In the genomic region with DNA sequence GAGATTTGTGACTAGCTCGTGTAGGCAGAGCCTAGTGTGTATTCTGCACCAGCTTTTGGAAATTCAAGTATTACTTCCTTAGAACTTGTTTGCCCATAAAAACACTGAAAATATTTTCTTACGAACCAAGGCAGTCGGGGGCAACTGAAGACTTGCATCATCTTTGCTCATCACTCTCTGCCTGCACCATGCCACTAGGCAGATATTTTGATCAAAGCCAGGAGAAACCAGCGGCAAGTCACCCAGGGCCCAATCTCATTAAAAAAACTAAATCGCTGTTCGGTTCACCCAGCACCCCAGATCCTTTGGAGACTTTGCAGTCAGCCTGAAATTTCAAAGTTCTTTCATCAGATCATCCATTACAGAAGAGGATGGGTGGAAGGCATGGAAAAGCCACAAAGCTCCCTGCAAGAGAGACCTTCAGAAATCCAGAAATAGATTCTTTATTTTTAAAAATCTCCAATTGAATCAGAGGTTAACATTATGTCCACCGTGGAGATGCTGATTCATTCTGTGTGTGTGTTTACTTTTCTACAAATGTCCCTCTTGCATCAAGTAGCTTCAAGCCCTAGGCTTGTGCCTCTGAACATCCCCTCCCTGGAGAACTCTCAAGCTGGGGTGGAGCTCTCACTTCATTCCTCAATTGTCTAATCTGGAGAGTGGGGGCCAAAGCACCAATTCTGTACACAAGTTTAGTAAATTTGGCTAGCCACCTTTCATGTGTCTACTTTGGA, we compare ENCODE assay signal across 8 cellular contexts.
DNase-seq lines count a peak whose midpoint lies in the region; ATAC-seq and TF ChIP-seq lines count a peak whose summit lies in the region.

No MANE protein-coding gene starts in this region.

- H3K4me1 Mint-ChIP-seq in naive thymus-derived CD4-positive, alpha-beta T cell = peaks cover 67 to 98% (median 94%) of the 10 kb centered on the region in 7 donors
- H3K4me1 Mint-ChIP-seq in glutamatergic neuron (ENCODE audit: low read depth, unreplicated experiment) = peaks cover 9% of the 10 kb centered on the region

- H4K91ac ChIP-seq in neuronal stem cell (ENCODE audit: low read depth, low read length, poor library complexity) = no peak overlapping the region

- no peak overlapping the region for H3K14ac ChIP-seq in neuronal stem cell (ENCODE audit: low read length)

- TF ChIP-seq CTCF in Loucy (conservative IDR thresholded peaks at IDR 0.05; ENCODE audit: low read length) (no peak), breast epithelium (IDR thresholded peaks at IDR 0.05) (no peak), glutamatergic neuron (IDR thresholded peaks at IDR 0.05; ENCODE audit: partially characterized antibody, unreplicated experiment) (no peak)

- peaks cover 92% of the 10 kb centered on the region for H3K4me1 ChIP-seq in Loucy (ENCODE audit: insufficient read depth, low read length, poor library complexity, severe bottlenecking)
- H3K4me1 ChIP-seq in breast epithelium = peaks cover 0 to 7% of the 10 kb centered on the region in 2 donors
- H3K4me1 ChIP-seq in naive thymus-derived CD4-positive, alpha-beta T cell (ENCODE audit: control insufficient read depth in 2 of 2, insufficient read depth in 2 of 2, low read length in 2 of 2) = peaks cover 82 to 88% of the 10 kb centered on the region in 2 donors
- peaks cover 0 to 2% of the 10 kb centered on the region in 2 donors for H3K4me1 ChIP-seq in neuronal stem cell (ENCODE audit: control insufficient read depth in 2 of 2, insufficient read depth in 1 of 2, low read depth in 1 of 2, low read length in 2 of 2)

- H3K27me3 Mint-ChIP-seq in naive thymus-derived CD4-positive, alpha-beta T cell = no peaks in the 10 kb centered on the region
- H3K27me3 Mint-ChIP-seq in glutamatergic neuron (ENCODE audit: unreplicated experiment) = peaks cover 7% of the 10 kb centered on the region

- H3K27ac Mint-ChIP-seq in naive thymus-derived CD4-positive, alpha-beta T cell = peak overlapping the region; percentile 87 to 99 (median 97)
- no peak overlapping the region for H3K27ac Mint-ChIP-seq in glutamatergic neuron (ENCODE audit: unreplicated experiment)

- intact Hi-C loops in breast epithelium (cut with DNase I; ENCODE audit: low total_unique reads) = no loop called here
- intact Hi-C loops in naive thymus-derived CD4-positive, alpha-beta T cell (cut with micrococcal nuclease) = loop anchor here (1.0 to 10.0 kb wide), 9 partner anchors 9 to 472 kb away; no protein-coding TSS in a partner anchor

- H3K79me1 ChIP-seq in neuronal stem cell (ENCODE audit: low read depth, low read length) = no peaks in the 10 kb centered on the region

- H3K79me2 ChIP-seq in Loucy (ENCODE audit: insufficient read depth, low read length) = peaks cover 100% of the 10 kb centered on the region

- H3K23ac ChIP-seq in neuronal stem cell (ENCODE audit: low read depth, low read length, poor library complexity) = no peak overlapping the region

- H2BK120ac ChIP-seq in neuronal stem cell (ENCODE audit: low read depth, low read length) = no peak overlapping the region

- TF ChIP-seq POLR2A in breast epithelium (IDR thresholded peaks at IDR 0.05) = no peak

- H3K18ac ChIP-seq in neuronal stem cell (ENCODE audit: low read length) = no peak overlapping the region

- no peak overlapping the region for H3K4ac ChIP-seq in neuronal stem cell (ENCODE audit: low read length)

- peaks cover 22 to 77% (median 61%) of the 10 kb centered on the region in 5 donors for H3K36me3 Mint-ChIP-seq in naive thymus-derived CD4-positive, alpha-beta T cell
- H3K36me3 Mint-ChIP-seq in glutamatergic neuron (ENCODE audit: unreplicated experiment) = no peaks in the 10 kb centered on the region

- no peak overlapping the region for H4K8ac ChIP-seq in neuronal stem cell (ENCODE audit: low read depth, low read length)

- H3K9me3 ChIP-seq in Loucy (ENCODE audit: insufficient read depth, low read depth, low read length) (no peaks in the 10 kb centered on the region), breast epithelium (no peaks in the 10 kb centered on the region), neuronal stem cell (replicated peaks in 1 of 2; ENCODE audit: control insufficient read depth in 2 of 2, insufficient read depth in 1 of 2, low read depth in 1 of 2, low read length in 2 of 2) (peaks cover 0 to 7% of the 10 kb centered on the region in 2 donors)
- H3K9me3 ChIP-seq in naive thymus-derived CD4-positive, alpha-beta T cell (ENCODE audit: control insufficient read depth in 2 of 3, low read length in 3 of 3) = no peaks in the 10 kb centered on the region

- H3K9ac ChIP-seq in Loucy (ENCODE audit: low read depth, low read length, poor library complexity, severe bottlenecking) (peak overlapping the region; percentile 34), neuronal stem cell (ENCODE audit: low read depth, low read length, poor library complexity) (no peak overlapping the region)

- DNase-seq in DMS53 treated with DMSO at 0.1 percent for 48 hours (lab: John Stamatoyannopoulos, UW; ENCODE audit: unreplicated experiment) = peak; percentile 23
- no peak for DNase-seq in breast epithelium (ENCODE audit: low spot score in 2 of 2)
- DNase-seq in naive thymus-derived CD4-positive, alpha-beta T cell = peak in 4 of 9 donors; percentile 37 to 68 (median 50)
- no peak for DNase-seq in NCI-H1930 (lab: John Stamatoyannopoulos, UW)
- DNase-seq in glutamatergic neuron = no peak
- no peak for DNase-seq in neuronal stem cell (ENCODE audit: low spot score)

- H3K9me2 ChIP-seq in Loucy (replicated peaks; ENCODE audit: low read depth, low read length) = no peaks in the 10 kb centered on the region

- H3K27me3 ChIP-seq in Loucy (ENCODE audit: insufficient read depth, low read length, poor library complexity, severe bottlenecking) = no peaks in the 10 kb centered on the region
- no peaks in the 10 kb centered on the region for H3K27me3 ChIP-seq in breast epithelium
- H3K27me3 ChIP-seq in naive thymus-derived CD4-positive, alpha-beta T cell (ENCODE audit: control insufficient read depth in 2 of 2, insufficient read depth in 2 of 2, low read length in 2 of 2) = no peaks in the 10 kb centered on the region
- H3K27me3 ChIP-seq in neuronal stem cell (ENCODE audit: control insufficient read depth in 3 of 3, insufficient read depth in 3 of 3, low read depth in 1 of 3, low read length in 3 of 3) = no peaks in the 10 kb centered on the region

- POLR2A ChIA-PET in naive thymus-derived CD4-positive, alpha-beta T cell (lab: Charles Lee) = interaction anchor here (0.7 to 30.8 kb wide), 15 partner anchors 4 to 1268 kb away, joined by 3 to 691 read pairs (median 7); no protein-coding TSS in a partner anchor

- no peak overlapping the region for H2BK5ac ChIP-seq in neuronal stem cell (ENCODE audit: low read length)

- H3K4me3 Mint-ChIP-seq in naive thymus-derived CD4-positive, alpha-beta T cell = peak overlapping the region; percentile 85 to 100 (median 98)
- no peak overlapping the region for H3K4me3 Mint-ChIP-seq in glutamatergic neuron (ENCODE audit: unreplicated experiment)

- H3K36me3 ChIP-seq in Loucy (ENCODE audit: insufficient read depth, low read length) (peaks cover 69% of the 10 kb centered on the region; the same call in 1 of the 2 replicates), breast epithelium (no peaks in the 10 kb centered on the region), neuronal stem cell (replicated peaks in 1 of 2; ENCODE audit: control insufficient read depth in 2 of 2, insufficient read depth in 2 of 2, low read length in 2 of 2) (peaks cover 0 to 15% of the 10 kb centered on the region in 2 donors)
- H3K36me3 ChIP-seq in naive thymus-derived CD4-positive, alpha-beta T cell (ENCODE audit: control insufficient read depth in 2 of 3, insufficient read depth in 3 of 3, low read length in 3 of 3) = peaks cover 15 to 30% (median 21%) of the 10 kb centered on the region in 3 experiments

- H4K20me1 ChIP-seq in Loucy (ENCODE audit: insufficient read depth, low read length, poor library complexity, severe bottlenecking) = peaks cover 99% of the 10 kb centered on the region

- peak overlapping the region; percentile 76 to 85 for H3K27ac ChIP-seq in breast epithelium
- peak overlapping the region; percentile 97 for H3K27ac ChIP-seq in naive thymus-derived CD4-positive, alpha-beta T cell (ENCODE audit: low read depth, low read length)
- no peak overlapping the region for H3K27ac ChIP-seq in neuronal stem cell (replicated peaks; ENCODE audit: low read length)

- H2BK12ac ChIP-seq in neuronal stem cell (ENCODE audit: low read length) = no peak overlapping the region

- H2AK5ac ChIP-seq in neuronal stem cell (ENCODE audit: low read depth, low read length) = no peak overlapping the region

- H3K9me3 Mint-ChIP-seq in naive thymus-derived CD4-positive, alpha-beta T cell = no peaks in the 10 kb centered on the region
- H3K9me3 Mint-ChIP-seq in glutamatergic neuron (ENCODE audit: unreplicated experiment) = no peaks in the 10 kb centered on the region

- WGBS in neuronal stem cell (ENCODE audit: extremely low coverage in 2 of 2, insufficient read length in 2 of 2, insufficient replicate concordance in 1 of 2), 2 donors = no CpG with 5 or more reads among the region's 7 CpGs

- peak; percentile 28 for ATAC-seq in naive thymus-derived CD4-positive, alpha-beta T cell
- ATAC-seq in HG03469 (IDR thresholded peaks at IDR 0.05; ENCODE audit: unreplicated experiment) = no peak

- CTCF ChIA-PET in naive thymus-derived CD4-positive, alpha-beta T cell (lab: Charles Lee) = interaction anchor here (0.6 to 2.4 kb wide), 10 partner anchors 12 to 177 kb away, joined by 3 to 10 read pairs (median 3); no protein-coding TSS in a partner anchor

- H2AFZ ChIP-seq in Loucy (ENCODE audit: low read length) (no peak overlapping the region), neuronal stem cell (ENCODE audit: low read length) (no peak overlapping the region)

- no peak overlapping the region for H2BK15ac ChIP-seq in neuronal stem cell (ENCODE audit: low read length)

- H3K4me2 ChIP-seq in Loucy (ENCODE audit: low read depth, low read length, poor library complexity, severe bottlenecking) = peak overlapping the region; percentile 96
- H3K4me2 ChIP-seq in neuronal stem cell (ENCODE audit: insufficient read depth, low read length, poor library complexity, severe bottlenecking) = no peak overlapping the region

- H3K4me3 ChIP-seq in Loucy (ENCODE audit: low read length, poor library complexity, severe bottlenecking) = peak overlapping the region; percentile 33
- no peak overlapping the region for H3K4me3 ChIP-seq in breast epithelium
- H3K4me3 ChIP-seq in naive thymus-derived CD4-positive, alpha-beta T cell (ENCODE audit: low read length) = peak overlapping the region; percentile 96
- no peak overlapping the region for H3K4me3 ChIP-seq in neuronal stem cell (ENCODE audit: low read length in 2 of 2)

- H3F3A ChIP-seq in Loucy (ENCODE audit: low read depth) = no peaks in the 10 kb centered on the region

Comparison
In these comparisons a context has a peak if more than half of its experiments do, and no peak if none do; other contexts are left out.
1. H3K4me3 ChIP-seq: peak in Loucy (single experiment) and naive thymus-derived CD4-positive, alpha-beta T cell (single experiment); none in breast epithelium (0 of 3) and neuronal stem cell (0 of 2).